1 cellular context compared by ENCODE assay signal in the genomic region with DNA sequence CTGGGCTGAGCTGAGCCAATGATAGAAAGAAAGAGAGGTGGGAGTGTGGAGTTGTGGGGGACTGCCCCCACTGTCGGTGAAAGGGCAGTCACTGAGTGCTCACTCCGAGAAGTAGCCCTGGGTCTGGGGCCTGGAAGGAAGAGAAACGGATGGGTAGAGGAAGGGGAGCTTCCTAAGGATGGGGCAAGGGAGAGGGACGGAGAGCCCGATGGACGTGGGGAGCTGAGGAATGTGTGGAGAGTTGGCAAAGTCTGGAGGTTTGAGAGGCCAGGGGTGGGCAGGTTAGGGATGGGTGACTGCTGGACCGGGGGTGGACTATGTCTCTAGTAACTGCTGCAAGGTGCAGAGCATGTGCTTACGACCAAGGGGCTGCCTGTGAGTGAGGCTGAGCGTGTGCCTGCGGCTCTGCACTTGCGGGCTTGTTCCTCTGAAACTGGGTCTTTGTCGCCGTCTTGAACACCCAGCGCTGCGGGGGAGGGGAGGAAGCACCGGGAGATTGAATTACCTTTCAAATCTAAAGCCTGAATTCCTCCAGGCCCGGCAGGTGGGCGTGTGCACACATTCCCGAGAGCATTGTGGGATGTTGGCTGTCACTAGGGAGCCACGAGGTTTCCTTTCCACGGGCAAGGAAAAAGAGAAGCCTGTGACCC.
TF ChIP-seq lines count a peak whose summit lies in the region.

No MANE protein-coding gene starts in this region.

TF ChIP-seq in IMR-90, 13 proteins besides CTCF, POLR2A, EP300 and RAD21:
- no peak for TF ChIP-seq CHD1 (IDR thresholded peaks at IDR 0.05; ENCODE audit: low read depth, low read length)
- no peak for TF ChIP-seq RCOR1 (IDR thresholded peaks at IDR 0.05; ENCODE audit: insufficient replicate concordance, low read length)
- no peak for TF ChIP-seq CEBPB (IDR thresholded peaks at IDR 0.05; ENCODE audit: low read depth, low read length)
- TF ChIP-seq ELK1 (IDR thresholded peaks at IDR 0.05; ENCODE audit: borderline replicate concordance, low read depth, low read length), result no peak
- TF ChIP-seq FOS (IDR thresholded peaks at IDR 0.05; ENCODE audit: low read depth, low read length), result no peak
- TF ChIP-seq SMC3 (IDR thresholded peaks at IDR 0.05; ENCODE audit: low read depth, low read length), result no peak
- TF ChIP-seq BHLHE40 (IDR thresholded peaks at IDR 0.05; ENCODE audit: low read depth, low read length), result no peak
